Comparison of ENCODE assay signal across 8 cellular contexts in the genomic region with DNA sequence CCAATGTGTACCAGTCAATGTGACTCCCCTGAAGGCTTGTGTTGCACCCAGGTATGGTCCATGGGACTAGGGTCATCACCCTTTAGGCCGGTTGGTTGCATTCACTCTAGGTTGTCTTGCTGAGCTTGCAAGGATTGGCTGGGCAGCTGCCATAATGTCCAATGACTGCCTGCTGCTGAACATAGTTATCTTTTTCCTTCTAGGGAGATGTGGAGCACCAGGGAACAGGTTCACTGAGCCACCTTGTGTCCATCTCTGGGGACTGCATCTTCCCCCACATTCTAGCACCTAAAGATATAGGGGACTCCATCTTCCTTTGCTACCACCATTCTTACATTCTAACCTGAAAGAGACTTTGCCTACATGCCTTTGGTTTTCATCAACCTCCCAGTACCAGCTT.
DNase-seq lines count a peak whose midpoint lies in the region; ATAC-seq and TF ChIP-seq lines count a peak whose summit lies in the region.

No MANE protein-coding gene starts in this region.

- DNase-seq in DMS 273 (lab: John Stamatoyannopoulos, UW; ENCODE audit: unreplicated experiment) (peak; percentile 82), NCI-H82 (lab: John Stamatoyannopoulos, UW) (peak; percentile 86), foreskin keratinocyte (peak in 1 of 2 donors; percentile 58), ovary (peak in 3 of 5 donors; percentile 31 to 51 (median 31))
- peak; percentile 52 for DNase-seq in activated CD8-positive, alpha-beta T cell treated with anti-CD3 and anti-CD28 coated beads, Interleukin-2, amount 10 ng/mL, durations not matched to agents 7 days and 5 days
- DNase-seq in effector CD4-positive, alpha-beta T cell, result no peak

- H3K9me3 ChIP-seq in ovary, result no peaks in the 10 kb centered on the region

- TF ChIP-seq CTCF in foreskin keratinocyte (conservative IDR thresholded peaks at IDR 0.05), result peak; percentile 83
- peak in 1 of 3 donors; percentile 29 for TF ChIP-seq CTCF in ovary (IDR thresholded peaks at IDR 0.05)

- H3K4me3 Mint-ChIP-seq in activated CD8-positive, alpha-beta T cell treated with anti-CD3 and anti-CD28 coated beads, Interleukin-2, amount 10 ng/mL, durations not matched to agents 7 days and 5 days, result no peak overlapping the region

- 67 to 96% (median 87%) methylated on average over 1 of the region's 1 CpG for WGBS in ovary, 3 donors

- CTCF ChIA-PET in activated CD8-positive, alpha-beta T cell treated with anti-CD3 and anti-CD28 coated beads, Interleukin-2, amount 10 ng/mL, durations not matched to agents 7 days and 5 days (lab: Charles Lee), result interaction anchor here (0.9 to 1.4 kb wide), 5 partner anchors 11 to 839 kb away, joined by 3 to 4 read pairs (median 3); no protein-coding TSS in a partner anchor

- no peak for TF ChIP-seq EP300 in ovary (IDR thresholded peaks at IDR 0.05)

- no peaks in the 10 kb centered on the region for H3K27me3 Mint-ChIP-seq in activated CD8-positive, alpha-beta T cell treated with anti-CD3 and anti-CD28 coated beads, Interleukin-2, amount 10 ng/mL, durations not matched to agents 7 days and 5 days (ENCODE audit: low read depth)

- POLR2A ChIA-PET in activated CD8-positive, alpha-beta T cell treated with anti-CD3 and anti-CD28 coated beads, Interleukin-2, amount 10 ng/mL, durations not matched to agents 7 days and 5 days (lab: Charles Lee), result interaction anchor here (0.6 kb wide), 1 partner anchor 476 kb away, joined by 5 read pairs; no protein-coding TSS in a partner anchor

- peak; percentile 93 for ATAC-seq in GM19467 (IDR thresholded peaks at IDR 0.05; ENCODE audit: unreplicated experiment)
- peak; percentile 91 for ATAC-seq in HG03442 (IDR thresholded peaks at IDR 0.05; ENCODE audit: unreplicated experiment)
- peak; percentile 58 for ATAC-seq in activated CD8-positive, alpha-beta T cell treated with anti-CD3 and anti-CD28 coated beads, Interleukin-2, amount 10 ng/mL, durations not matched to agents 7 days and 5 days
- peak; percentile 75 for ATAC-seq in foreskin keratinocyte

- intact Hi-C loops in ovary (cut with DNase I), result no loop called here

- H3K36me3 Mint-ChIP-seq in activated CD8-positive, alpha-beta T cell treated with anti-CD3 and anti-CD28 coated beads, Interleukin-2, amount 10 ng/mL, durations not matched to agents 7 days and 5 days (ENCODE audit: low read depth), result peaks cover 6% of the 10 kb centered on the region

- H3K4me3 ChIP-seq in ovary, result no peak overlapping the region

- peak overlapping the region; percentile 73 for H3K27ac Mint-ChIP-seq in activated CD8-positive, alpha-beta T cell treated with anti-CD3 and anti-CD28 coated beads, Interleukin-2, amount 10 ng/mL, durations not matched to agents 7 days and 5 days

- no peak for TF ChIP-seq POLR2A in ovary (IDR thresholded peaks at IDR 0.05)

- peaks cover 5% of the 10 kb centered on the region for H3K9me3 Mint-ChIP-seq in activated CD8-positive, alpha-beta T cell treated with anti-CD3 and anti-CD28 coated beads, Interleukin-2, amount 10 ng/mL, durations not matched to agents 7 days and 5 days (ENCODE audit: insufficient read depth)

- H3K27me3 ChIP-seq in foreskin keratinocyte, result no peaks in the 10 kb centered on the region
- no peaks in the 10 kb centered on the region for H3K27me3 ChIP-seq in ovary

- H3K4me1 ChIP-seq in foreskin keratinocyte, result peaks cover 16% of the 10 kb centered on the region
- peaks cover 11% of the 10 kb centered on the region for H3K4me1 ChIP-seq in ovary (ENCODE audit: insufficient read depth)

- no peak overlapping the region for H3K27ac ChIP-seq in foreskin keratinocyte
- no peak overlapping the region for H3K27ac ChIP-seq in ovary

- H3K36me3 ChIP-seq in ovary, result no peaks in the 10 kb centered on the region

- H3K4me1 Mint-ChIP-seq in activated CD8-positive, alpha-beta T cell treated with anti-CD3 and anti-CD28 coated beads, Interleukin-2, amount 10 ng/mL, durations not matched to agents 7 days and 5 days (ENCODE audit: low read depth), result peaks cover 18% of the 10 kb centered on the region
